In the genomic region with DNA sequence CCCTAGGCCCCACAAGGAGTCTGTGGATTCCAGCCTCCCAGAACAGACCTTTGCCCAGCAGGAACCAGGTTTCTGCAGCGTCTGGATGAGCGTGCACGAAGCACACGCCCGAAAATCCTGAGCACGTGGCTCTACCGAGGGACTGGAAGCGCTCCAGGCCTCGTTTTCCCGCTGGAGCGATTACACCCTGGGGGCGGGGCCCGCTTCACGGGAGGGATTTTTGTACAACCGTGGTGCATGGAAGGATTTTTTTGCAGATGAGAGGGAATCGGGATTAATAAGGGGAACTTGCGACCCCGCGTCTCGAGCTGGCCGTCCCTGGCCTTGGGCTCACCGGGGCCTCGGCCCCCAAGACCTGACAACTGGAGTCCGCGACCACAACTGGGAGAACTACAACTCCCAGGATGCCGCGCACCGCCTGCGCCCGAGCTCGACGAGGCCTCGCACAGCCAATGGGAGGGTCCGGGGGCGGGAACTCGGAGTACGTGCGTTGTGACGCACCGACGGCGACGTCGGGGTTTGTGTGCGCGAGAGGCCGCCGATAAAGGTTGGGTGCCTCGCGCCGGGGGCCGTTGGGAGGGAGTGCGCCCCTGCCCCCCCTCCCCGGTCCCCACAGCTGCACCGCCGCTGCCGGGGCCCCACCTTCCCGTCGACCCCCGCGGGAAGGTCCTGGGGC, we compare ENCODE assay signal across 8 cellular contexts. TPM values are rescaled to one million over a fixed set of nuclear protein-coding genes. Genes with fewer than 3 reads are reported as not detected.
DNase-seq lines count a peak whose midpoint lies in the region; ATAC-seq and TF ChIP-seq lines count a peak whose summit lies in the region.

TSS of gene ZNF628 (plus strand) at position 518 of the 676 bp plus-strand sequence. CDS start 3,294 bp downstream, outside the sequence.

- CTCF ChIA-PET in T-cell (lab: Charles Lee) = interaction anchor here (0.6 to 2.0 kb wide), 10 partner anchors 9 to 150 kb away, joined by 3 to 21 read pairs (median 6); partner anchors contain the start of genes FIZ1 (in 1 of the 2), ISOC2 (in 1 of the 2) and ZNF784 (in 1 of the 2)

- no peak for TF ChIP-seq CTCF in GM13976 (IDR thresholded peaks at IDR 0.05; ENCODE audit: borderline replicate concordance, control extremely low read depth, extremely low read depth, insufficient read depth, missing control alignments)
- TF ChIP-seq CTCF in prostate gland (IDR thresholded peaks at IDR 0.05) = no peak

- H3K9me3 ChIP-seq in prostate gland = no peaks in the 10 kb centered on the region

- H3K4me1 Mint-ChIP-seq in T-cell = peaks cover 26 to 34% (median 28%) of the 10 kb centered on the region in 3 donors

- peak within 1 kb of the TSS; percentile 82 to 86 (median 86) for H3K4me3 Mint-ChIP-seq in T-cell

- H3K4me1 ChIP-seq in prostate gland (replicated peaks) (no peaks in the 10 kb centered on the region), urinary bladder (ENCODE audit: insufficient read depth) (no peaks in the 10 kb centered on the region)

- in situ Hi-C loops in GM13976 (cut with MboI; ENCODE audit: low sequenced_read_pairs, unreplicated experiment) = no loop called here

- peak; percentile 63 for TF ChIP-seq POLR2A in prostate gland (IDR thresholded peaks at IDR 0.05)

- POLR2A ChIA-PET in T-cell (lab: Charles Lee) = interaction anchor here in 1 of 2 donors (0.6 to 1.6 kb wide), 5 partner anchors 15 to 397 kb away, joined by 4 to 13 read pairs (median 6); partner anchors contain the start of genes ISOC2 and ZNF784

- WGBS in prostate gland = under 1% methylated on average over 51 of the region's 61 CpGs
- WGBS in urinary bladder = under 1% methylated on average over 61 of the region's 61 CpGs

- peak within 1 kb of the TSS; percentile 91 to 94 for H3K27ac Mint-ChIP-seq in T-cell

- H3K9me3 Mint-ChIP-seq in T-cell = no peaks in the 10 kb centered on the region

- intact Hi-C loops in left ventricle myocardium superior (cut with micrococcal nuclease) = no loop called here
- intact Hi-C loops in prostate gland (cut with DNase I) = no loop called here

- no peaks in the 10 kb centered on the region for H3K27me3 ChIP-seq in prostate gland (replicated peaks; ENCODE audit: insufficient read depth)

- peak; percentile 88 for ATAC-seq in HG02870 (IDR thresholded peaks at IDR 0.05; ENCODE audit: unreplicated experiment)
- peak; percentile 95 for ATAC-seq in T-cell (replicated peaks in 1 of 4)
- peak; percentile 97 for ATAC-seq in left ventricle myocardium superior

- DNase-seq in GM13976 (ENCODE audit: low spot score) (peak; percentile 99), NCI-H146 (lab: John Stamatoyannopoulos, UW) (peak; percentile 100), T-cell (peak; percentile 96 to 99 (median 98)), amniotic stem cell (lab: John Stamatoyannopoulos, UW) (peak; percentile 92), left ventricle myocardium superior (peak; percentile 99), prostate gland (ENCODE audit: low spot score) (peak; percentile 98)

- H3K27ac ChIP-seq in prostate gland (peak within 1 kb of the TSS; percentile 98), urinary bladder (ENCODE audit: low read depth) (peak within 1 kb of the TSS; percentile 98)

- H3K27me3 Mint-ChIP-seq in T-cell = no peaks in the 10 kb centered on the region

- H3K36me3 Mint-ChIP-seq in T-cell = peaks cover 8% of the 10 kb centered on the region

- H3K4me3 ChIP-seq in prostate gland (peak within 1 kb of the TSS; percentile 61 to 74), urinary bladder (ENCODE audit: low read depth, low read length) (peak within 1 kb of the TSS; percentile 57)

- H3K36me3 ChIP-seq in prostate gland = no peaks in the 10 kb centered on the region
- no peaks in the 10 kb centered on the region for H3K36me3 ChIP-seq in urinary bladder (ENCODE audit: insufficient read depth)

RNA-seq across cellular contexts. Expression of gene ZNF628, which starts in this region (rescaled TPM):
- total RNA-seq in T-cell = 10 to 100 TPM; 14.2 to 24.1 (median 16.2) TPM
- 6.4 TPM for total RNA-seq in left ventricle myocardium superior
- total RNA-seq in prostate gland = 10 to 100 TPM; 10.9 to 66.4 TPM
- total RNA-seq in urinary bladder = 0.79 TPM
- 11.9 TPM for polyA plus RNA-seq in urinary bladder

Comparison
In these comparisons a context has a peak if more than half of its experiments do, and no peak if none do; other contexts are left out.
1. Peak in every context shown above with its lines: DNase-seq, ATAC-seq, H3K4me3 ChIP-seq and H3K27ac ChIP-seq.